In genomic region chr11:15901046-15901445, GRCh38 we compare ENCODE assay signal across 14 cellular contexts.
A peak's percentile ranks its signal among the peaks of the same experiment; 100 is the strongest.
DNase-seq lines count a peak whose midpoint lies in the region; ATAC-seq, FAIRE-seq and TF ChIP-seq lines count a peak whose summit lies in the region.
"Had no signal": no experiment of that assay in that cellular context is flagged by ENCODE, and none has a peak within 500 bp of the region (broad histone marks: within the 10 kb centered on the region; RNA-seq: fewer than 3 reads in every experiment).

No MANE protein-coding gene starts in this region.

- H3K4me1 Mint-ChIP-seq in neural progenitor cell: peaks cover 44% of the 10 kb centered on the region
- H3K4me1 Mint-ChIP-seq: activated naive CD8-positive, alpha-beta T cell treated with anti-CD3 and anti-CD28 coated beads for 36 hours; stimulated activated memory B cell treated with anti-CD40 and anti-IgM and Interleukin-4, amounts not matched to agents 10 μg/mL and 1 μg/mL and 100 μg/mL, for 72 hours had no signal

- peak overlapping the region; percentile 87 for H3K27ac Mint-ChIP-seq in neural progenitor cell
- H3K27ac Mint-ChIP-seq: activated naive CD8-positive, alpha-beta T cell treated with anti-CD3 and anti-CD28 coated beads for 36 hours; stimulated activated memory B cell treated with anti-CD40 and anti-IgM and Interleukin-4, amounts not matched to agents 10 μg/mL and 1 μg/mL and 100 μg/mL, for 72 hours had no signal

- no peak overlapping the region for H3K4me2 ChIP-seq in neural progenitor cell

- no peak overlapping the region for H2AFZ ChIP-seq in neural progenitor cell (replicated peaks)

- peaks cover 3% of the 10 kb centered on the region for H3K4me1 ChIP-seq in neural progenitor cell

- FAIRE-seq in GM19239 (lab: Jason Lieb, UNC): no peak

- peak; percentile 30 for TF ChIP-seq CTCF in neural progenitor cell (IDR thresholded peaks at IDR 0.05)

- H3F3A ChIP-seq in neural progenitor cell (ENCODE audit: low read depth): no peaks in the 10 kb centered on the region

- no peaks in the 10 kb centered on the region for H3K27me3 Mint-ChIP-seq in neural progenitor cell (ENCODE audit: insufficient read depth, low read depth)
- H3K27me3 Mint-ChIP-seq: activated naive CD8-positive, alpha-beta T cell treated with anti-CD3 and anti-CD28 coated beads for 36 hours; stimulated activated memory B cell treated with anti-CD40 and anti-IgM and Interleukin-4, amounts not matched to agents 10 μg/mL and 1 μg/mL and 100 μg/mL, for 72 hours had no signal

- H4K20me1 ChIP-seq in neural progenitor cell (ENCODE audit: low read depth): no peaks in the 10 kb centered on the region

- H3K27ac ChIP-seq in neural progenitor cell: no peak overlapping the region
- H3K27ac ChIP-seq: neutrophil had no signal

- H3K4me3 ChIP-seq in neural progenitor cell: no peak overlapping the region

- H3K9me3 ChIP-seq in neural progenitor cell (ENCODE audit: low read depth): no peaks in the 10 kb centered on the region
- H3K9me3 ChIP-seq: neutrophil had no signal

- no peaks in the 10 kb centered on the region for H3K79me2 ChIP-seq in neural progenitor cell (ENCODE audit: low read depth)

- intact Hi-C loops in left ventricle myocardium superior (cut with micrococcal nuclease): no loop called here

- no peaks in the 10 kb centered on the region for H3K27me3 ChIP-seq in neural progenitor cell
- H3K27me3 ChIP-seq: neutrophil had no signal

- H3K9me3 Mint-ChIP-seq in neural progenitor cell: no peaks in the 10 kb centered on the region
- H3K9me3 Mint-ChIP-seq: activated naive CD8-positive, alpha-beta T cell treated with anti-CD3 and anti-CD28 coated beads for 36 hours; stimulated activated memory B cell treated with anti-CD40 and anti-IgM and Interleukin-4, amounts not matched to agents 10 μg/mL and 1 μg/mL and 100 μg/mL, for 72 hours had no signal

- DNase-seq in ELF-1 (ENCODE audit: low read depth, low spot score) (peak; percentile 81), astrocyte of the hippocampus (ENCODE audit: low read depth, low spot score) (peak; percentile 21), left ventricle myocardium superior (peak; percentile 56), neural progenitor cell (ENCODE audit: low spot score) (peak; percentile 39), kidney tubule cell (ENCODE audit: low spot score) (no peak), GM19239 (ENCODE audit: insufficient read length, low spot score) (no peak), HUDEP-2 (lab: John Stamatoyannopoulos, UW; ENCODE audit: unreplicated experiment in 76 of 76) (no peak)
- DNase-seq: activated naive CD8-positive, alpha-beta T cell treated with anti-CD3 and anti-CD28 coated beads for 36 hours; KG1; NCI-H1436; NCI-H446 had no signal

- ATAC-seq in left ventricle myocardium superior (peak; percentile 92), GM18517 (IDR thresholded peaks at IDR 0.05; ENCODE audit: unreplicated experiment) (no peak)
- ATAC-seq: stimulated activated memory B cell treated with anti-CD40 and anti-IgM and Interleukin-4, amounts not matched to agents 10 μg/mL and 1 μg/mL and 100 μg/mL, for 72 hours had no signal

- no peak overlapping the region for H3K9ac ChIP-seq in neural progenitor cell

- H3K36me3 Mint-ChIP-seq in neural progenitor cell: no peaks in the 10 kb centered on the region
- H3K36me3 Mint-ChIP-seq: activated naive CD8-positive, alpha-beta T cell treated with anti-CD3 and anti-CD28 coated beads for 36 hours; stimulated activated memory B cell treated with anti-CD40 and anti-IgM and Interleukin-4, amounts not matched to agents 10 μg/mL and 1 μg/mL and 100 μg/mL, for 72 hours had no signal

- H3K4me3 Mint-ChIP-seq in neural progenitor cell: no peak overlapping the region
- H3K4me3 Mint-ChIP-seq: activated naive CD8-positive, alpha-beta T cell treated with anti-CD3 and anti-CD28 coated beads for 36 hours; stimulated activated memory B cell treated with anti-CD40 and anti-IgM and Interleukin-4, amounts not matched to agents 10 μg/mL and 1 μg/mL and 100 μg/mL, for 72 hours had no signal

- no peaks in the 10 kb centered on the region for H3K36me3 ChIP-seq in neural progenitor cell
- H3K36me3 ChIP-seq: neutrophil had no signal

Comparison
In these comparisons a context has a peak if more than half of its experiments do, and no peak if none do; other contexts are left out.
1. DNase-seq: peak in ELF-1 (single experiment), astrocyte of the hippocampus (single experiment), left ventricle myocardium superior (single experiment) and neural progenitor cell (single experiment); none in kidney tubule cell (single experiment), GM19239 (single experiment) and HUDEP-2 (0 of 76).